In genomic region chr18:64886995-64887394, GRCh38 we compare ENCODE assay signal across 33 cellular contexts.
"Had no signal": no experiment of that assay in that cellular context is flagged by ENCODE, and none has a peak within 500 bp of the region (broad histone marks: within the 10 kb centered on the region; RNA-seq: fewer than 3 reads in every experiment).

No MANE protein-coding gene starts in this region.

- H3K27me3 ChIP-seq: adrenal gland, ascending aorta, body of pancreas, brain microvascular endothelial cell, breast epithelium, cardiac muscle cell had no signal

- H3K4me1 ChIP-seq: adrenal gland, ascending aorta, body of pancreas, breast epithelium had no signal

- H3K9me3 ChIP-seq: adrenal gland, ascending aorta, body of pancreas had no signal

- H3K27ac ChIP-seq: adrenal gland, ascending aorta, body of pancreas, brain microvascular endothelial cell, breast epithelium, cardiac muscle cell had no signal

- H3K4me3 ChIP-seq: adrenal gland, ascending aorta, body of pancreas, breast epithelium, cardiac muscle cell had no signal

- DNase-seq: activated effector memory CD4-positive, alpha-beta T cell treated with anti-CD3 and anti-CD28 coated beads, Interleukin-2, amount 50 U/mL, for 16 hours; activated effector memory CD4-positive, alpha-beta T cell treated with Interleukin-2 at 50 U/mL for 16 hours; activated gamma-delta T cell; activated gamma-delta T cell treated with Interleukin-2 at 50 U/mL for 16 hours; activated naive CD4-positive, alpha-beta T cell; activated naive CD4-positive, alpha-beta T cell treated with anti-CD3 and anti-CD28 coated beads for 36 hours; activated naive CD4-positive, alpha-beta T cell treated with anti-CD3 and anti-CD28 coated beads, Interleukin-2, amount 10 ng/mL, durations not matched to agents 7 days and 5 days; activated naive CD4-positive, alpha-beta T cell treated with anti-CD3 and anti-CD28 coated beads, Interleukin-2, amount 50 U/mL, for 16 hours; activated naive CD4-positive, alpha-beta T cell treated with Interleukin-2 at 50 U/mL for 16 hours; activated naive CD8-positive, alpha-beta T cell treated with anti-CD3 and anti-CD28 coated beads for 36 hours; activated naive CD8-positive, alpha-beta T cell treated with anti-CD3 and anti-CD28 coated beads, Interleukin-2, amount 10 ng/mL, durations not matched to agents 7 days and 5 days; activated naive CD8-positive, alpha-beta T cell treated with anti-CD3 and anti-CD28 coated beads, Interleukin-2, amount 50 U/mL, for 24 hours; activated T-cell treated with anti-CD3 and anti-CD28 coated beads, Interleukin-2, amount 50 U/mL, for 1 hour; activated T-cell treated with anti-CD3 and anti-CD28 coated beads, Interleukin-2, amount 50 U/mL, for 24 hours; activated T-cell treated with anti-CD3 and anti-CD28 coated beads, Interleukin-2, amount 50 U/mL, for 4 hours; activated T-cell treated with anti-CD3 and anti-CD28 coated beads, Interleukin-2, amount 50 U/mL, for 48 hours; activated T-cell treated with anti-CD3 and anti-CD28 coated beads, Interleukin-2, amount 50 U/mL, for 72 hours; adrenal gland; amniotic stem cell; anterior cingulate cortex; aorta; body of pancreas; brain microvascular endothelial cell; caudate nucleus; central memory CD4-positive, alpha-beta T cell; cerebellar nuclear complex had no signal

- FAIRE-seq: astrocyte, colon had no signal

- H3K36me3 ChIP-seq: adrenal gland, ascending aorta, brain microvascular endothelial cell, breast epithelium, cardiac muscle cell had no signal

- ATAC-seq: activated naive CD4-positive, alpha-beta T cell treated with anti-CD3 and anti-CD28 coated beads, Interleukin-2, amount 50 U/mL, for 72 hours; activated naive CD8-positive, alpha-beta T cell treated with anti-CD3 and anti-CD28 coated beads, Interleukin-2, amount 50 U/mL, for 24 hours; activated T-cell treated with anti-CD3 and anti-CD28 coated beads, Interleukin-2, amount 50 U/mL, for 4 hours; activated T-cell treated with anti-CD3 and anti-CD28 coated beads, Interleukin-2, amount 50 U/mL, for 72 hours; activated T-helper 17 cell treated with anti-CD3 and anti-CD28 coated beads, Interleukin-2, amount 50 U/mL, for 72 hours; body of pancreas had no signal
